ENCODE assay signal across 8 cellular contexts in genomic region chr19:58380037-58380735, GRCh38. TPM values are rescaled to one million over a fixed set of nuclear protein-coding genes. Genes with fewer than 3 reads are reported as not detected.
DNase-seq lines count a peak whose midpoint lies in the region; ATAC-seq and TF ChIP-seq lines count a peak whose summit lies in the region.

No MANE protein-coding gene starts in this region.

- H3K9me3 ChIP-seq in right cardiac atrium (ENCODE audit: control insufficient read depth, low read length) (no peaks in the 10 kb centered on the region), spleen (no peaks in the 10 kb centered on the region)

- no peaks in the 10 kb centered on the region for H3K36me3 ChIP-seq in spleen

- TF ChIP-seq CTCF in WI38 (IDR thresholded peaks at IDR 0.05; ENCODE audit: low read depth, low read length) (no peak), spleen (IDR thresholded peaks at IDR 0.05 in 8 of 11, conservative IDR thresholded peaks at IDR 0.05 in 3 of 11) (no peak)

- no peaks in the 10 kb centered on the region for H3K27me3 ChIP-seq in right cardiac atrium (ENCODE audit: control insufficient read depth, insufficient read depth)
- H3K27me3 ChIP-seq in spleen (replicated peaks in 1 of 7), result no peaks in the 10 kb centered on the region

- 4% methylated on average over 30 of the region's 30 CpGs for WGBS in right cardiac atrium
- WGBS in spleen, 5 donors, result 3 to 6% (median 5%) methylated on average over 25 to 30 of the region's 30 CpGs

- in situ Hi-C loops in KBM-7 (cut with MboI; ENCODE audit: low pct_unique_long_range_greater_than_20kb, low sequenced_read_pairs), result no loop called here

- TF ChIP-seq POLR2A in spleen (IDR thresholded peaks at IDR 0.05), result no peak

- intact Hi-C loops in right cardiac atrium (cut with DNase I) (no loop called here), spleen (cut with DNase I; ENCODE audit: low total_unique reads) (no loop called here)

- H3K27ac ChIP-seq in right cardiac atrium (ENCODE audit: low read length) (peak overlapping the region; percentile 34), spleen (peak overlapping the region; percentile 87 to 100 (median 96))

- peaks cover 3% of the 10 kb centered on the region for H3K4me1 ChIP-seq in right cardiac atrium (ENCODE audit: control insufficient read depth, insufficient read depth, low read length)
- peaks cover 23 to 44% (median 28%) of the 10 kb centered on the region in 6 donors for H3K4me1 ChIP-seq in spleen

- H3K4me3 ChIP-seq in WI38 (ENCODE audit: low read depth, low read length), result peak overlapping the region; percentile 78
- peak overlapping the region; percentile 34 for H3K4me3 ChIP-seq in right cardiac atrium (ENCODE audit: low read length)
- peak overlapping the region; percentile 60 to 98 (median 83) for H3K4me3 ChIP-seq in spleen

- ATAC-seq in right cardiac atrium (no peak), GM19463 (IDR thresholded peaks at IDR 0.05; ENCODE audit: unreplicated experiment) (no peak)

- DNase-seq in SIG-M5 (lab: John Stamatoyannopoulos, UW), result peak; percentile 23
- no peak for DNase-seq in SIG-M5 treated with dmso at 0.1 percent for 504 hours (lab: John Stamatoyannopoulos, UW; ENCODE audit: unreplicated experiment)
- DNase-seq in right cardiac atrium, result no peak
- no peak for DNase-seq in spleen
- no peak for DNase-seq in KBM-7
- DNase-seq in NCI-H2196 (lab: John Stamatoyannopoulos, UW; ENCODE audit: unreplicated experiment), result no peak

RNA-seq across cellular contexts. Expression of gene ZNF837, which starts 0.6 kb away (rescaled TPM):
- under 1 TPM; 0.33 to 0.82 (median 0.55) TPM for total RNA-seq in right cardiac atrium
- polyA plus RNA-seq in right cardiac atrium, result 0.52 TPM
- total RNA-seq in spleen, result 1 to 10 TPM; 2.2 to 6.1 (median 3.2) TPM
- 1 to 10 TPM; 3.2 to 4.4 (median 3.2) TPM for polyA plus RNA-seq in spleen

RNA-seq across cellular contexts. Expression of gene RPS5, which starts 6.9 kb away (rescaled TPM):
- 100 to 1,000 TPM; 513 to 681 (median 600) TPM for total RNA-seq in right cardiac atrium
- 566 TPM for polyA plus RNA-seq in right cardiac atrium
- total RNA-seq in spleen, result 1,000 to 10,000 TPM in 4 of 7 donors, 100 to 1,000 TPM in 3; 712 to 1,400 (median 1,083) TPM
- 1,000 to 10,000 TPM; 1,850 to 2,466 (median 2,373) TPM for polyA plus RNA-seq in spleen

RNA-seq across cellular contexts. Expression of gene RNF225, which starts 15.3 kb away (rescaled TPM):
- total RNA-seq in right cardiac atrium, result not detected
- polyA plus RNA-seq in right cardiac atrium, result not detected
- not detected for total RNA-seq in spleen
- polyA plus RNA-seq in spleen, result not detected

RNA-seq across cellular contexts. Expression of gene ZNF497, which starts 17.6 kb away (rescaled TPM):
- total RNA-seq in right cardiac atrium, result 1 to 10 TPM in 1 of 4 donors, under 1 TPM in 3; 0.33 to 1.1 (median 0.47) TPM
- polyA plus RNA-seq in right cardiac atrium, result 0.27 TPM
- 1 to 10 TPM in 5 of 7 donors, under 1 TPM in 2; 0.44 to 3.0 (median 1.3) TPM for total RNA-seq in spleen
- polyA plus RNA-seq in spleen, result under 1 TPM; 0.59 to 0.74 (median 0.61) TPM

RNA-seq across cellular contexts. Expression of gene A1BG, which starts 26.9 kb away (rescaled TPM):
- total RNA-seq in right cardiac atrium (10 to 100 TPM; 21.0 to 36.0 (median 28.6) TPM), spleen (10 to 100 TPM; 10.8 to 49.9 (median 14.2) TPM)
- polyA plus RNA-seq in right cardiac atrium (32.6 TPM), spleen (10 to 100 TPM; 39.4 to 76.5 (median 73.8) TPM)
